ENCODE assay signal across 2 cellular contexts in the genomic region with DNA sequence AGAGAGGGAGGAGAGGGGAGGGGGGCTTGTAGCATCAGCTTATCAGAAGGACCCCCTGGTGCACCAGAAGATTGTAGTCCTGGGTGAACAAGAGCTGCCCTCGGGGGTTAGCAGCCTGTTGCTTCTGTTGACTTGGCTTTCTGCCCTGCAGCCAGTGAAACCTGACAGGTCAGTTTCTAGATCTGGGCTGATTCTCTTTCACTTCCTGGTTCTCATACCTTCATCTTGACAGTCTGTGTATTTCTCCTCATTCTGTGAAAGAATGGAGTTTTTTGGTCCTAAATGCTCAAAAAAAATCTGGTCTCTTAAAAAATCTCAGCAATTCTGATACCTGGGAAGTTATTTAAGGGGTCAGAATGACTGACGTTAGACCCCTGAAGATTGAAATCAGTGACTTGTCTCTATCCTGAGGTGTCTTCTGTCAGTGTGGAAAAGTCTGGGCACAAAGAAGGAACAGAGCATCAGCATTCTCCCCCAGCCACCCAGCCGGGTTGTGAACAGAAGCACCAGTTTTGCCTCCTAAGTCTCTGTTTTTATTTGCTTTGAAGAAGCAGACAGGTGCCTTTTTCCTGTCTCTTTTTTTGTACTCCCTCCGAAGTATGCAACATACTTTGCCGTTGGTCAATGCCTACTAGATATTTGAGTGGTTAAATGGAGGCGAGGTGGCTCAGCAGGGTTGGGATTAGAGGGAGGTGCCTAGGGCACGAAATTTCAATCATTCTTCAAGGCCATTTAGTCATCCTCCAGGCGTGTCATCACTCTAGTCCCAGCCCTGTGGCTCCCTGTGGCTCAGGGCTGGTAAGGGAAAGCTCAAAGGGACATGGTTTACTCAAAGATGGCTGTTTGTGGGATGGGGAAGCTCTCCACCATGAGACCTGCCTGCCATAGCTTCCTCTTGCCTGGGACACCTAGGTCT.
A peak's percentile ranks its signal among the peaks of the same experiment; 100 is the strongest.
TF ChIP-seq lines count a peak whose summit lies in the region.

No MANE protein-coding gene starts in this region.

TF ChIP-seq in GM12878, 131 proteins besides CTCF, POLR2A, EP300 and RAD21 (continues in another document):
- TF ChIP-seq SP1 (IDR thresholded peaks at IDR 0.05; ENCODE audit: low read depth, low read length) (no peak), NR2F1 (conservative IDR thresholded peaks at IDR 0.05) (peak; percentile 92), TCF3 (IDR thresholded peaks at IDR 0.05; ENCODE audit: borderline replicate concordance, insufficient read depth, low read depth, low read length) (0 out of 2 replicates have a peak, but pooled peaks have one; percentile 1), POLR2AphosphoS5 (IDR thresholded peaks at IDR 0.05; ENCODE audit: low read length) (peak; percentile 63), MEF2B (IDR thresholded peaks at IDR 0.05; ENCODE audit: partially characterized antibody, poor library complexity, severe bottlenecking) (peak; percentile 78), CHD1 (IDR thresholded peaks at IDR 0.05; ENCODE audit: low read depth, low read length) (0 out of 2 replicates have a peak, but pooled peaks have one; percentile 70), CBX3 (IDR thresholded peaks at IDR 0.05; ENCODE audit: borderline replicate concordance, low read depth) (no peak), SPI1 (IDR thresholded peaks at IDR 0.05; ENCODE audit: borderline replicate concordance, insufficient read depth, low read depth, low read length) (peak; percentile 94), RFX5 (IDR thresholded peaks at IDR 0.05; ENCODE audit: low read depth, low read length) (no peak), RCOR1 (conservative IDR thresholded peaks at IDR 0.05; ENCODE audit: low read depth, low read length) (no peak), ZNF384 (IDR thresholded peaks at IDR 0.05; ENCODE audit: borderline replicate concordance, low read depth, low read length) (peak; percentile 54; the same call in 1 of the 2 replicates), HDGF (IDR thresholded peaks at IDR 0.05) (peak; percentile 53; the same call in 1 of the 2 replicates), ASH2L (IDR thresholded peaks at IDR 0.05; ENCODE audit: borderline replicate concordance, low read depth) (no peak), TAF1 (IDR thresholded peaks at IDR 0.05; ENCODE audit: borderline replicate concordance, low read depth, low read length) (peak; percentile 39; the same call in 1 of the 2 replicates), SREBF2 (IDR thresholded peaks at IDR 0.05; ENCODE audit: low read length) (no peak)
- TF ChIP-seq, protein P1, sequence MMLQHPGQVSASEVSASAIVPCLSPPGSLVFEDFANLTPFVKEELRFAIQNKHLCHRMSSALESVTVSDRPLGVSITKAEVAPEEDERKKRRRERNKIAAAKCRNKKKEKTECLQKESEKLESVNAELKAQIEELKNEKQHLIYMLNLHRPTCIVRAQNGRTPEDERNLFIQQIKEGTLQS (IDR thresholded peaks at IDR 0.05; ENCODE audit: borderline replicate concordance, extremely low read depth, low read depth, low read length): no peak
- TF ChIP-seq, protein P2, sequence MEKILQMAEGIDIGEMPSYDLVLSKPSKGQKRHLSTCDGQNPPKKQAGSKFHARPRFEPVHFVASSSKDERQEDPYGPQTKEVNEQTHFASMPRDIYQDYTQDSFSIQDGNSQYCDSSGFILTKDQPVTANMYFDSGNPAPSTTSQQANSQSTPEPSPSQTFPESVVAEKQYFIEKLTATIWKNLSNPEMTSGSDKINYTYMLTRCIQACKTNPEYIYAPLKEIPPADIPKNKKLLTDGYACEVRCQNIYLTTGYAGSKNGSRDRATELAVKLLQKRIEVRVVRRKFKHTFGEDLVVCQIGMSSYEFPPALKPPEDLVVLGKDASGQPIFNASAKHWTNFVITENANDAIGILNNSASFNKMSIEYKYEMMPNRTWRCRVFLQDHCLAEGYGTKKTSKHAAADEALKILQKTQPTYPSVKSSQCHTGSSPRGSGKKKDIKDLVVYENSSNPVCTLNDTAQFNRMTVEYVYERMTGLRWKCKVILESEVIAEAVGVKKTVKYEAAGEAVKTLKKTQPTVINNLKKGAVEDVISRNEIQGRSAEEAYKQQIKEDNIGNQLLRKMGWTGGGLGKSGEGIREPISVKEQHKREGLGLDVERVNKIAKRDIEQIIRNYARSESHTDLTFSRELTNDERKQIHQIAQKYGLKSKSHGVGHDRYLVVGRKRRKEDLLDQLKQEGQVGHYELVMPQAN (conservative IDR thresholded peaks at IDR 0.05): no peak
- TF ChIP-seq, protein P3, sequence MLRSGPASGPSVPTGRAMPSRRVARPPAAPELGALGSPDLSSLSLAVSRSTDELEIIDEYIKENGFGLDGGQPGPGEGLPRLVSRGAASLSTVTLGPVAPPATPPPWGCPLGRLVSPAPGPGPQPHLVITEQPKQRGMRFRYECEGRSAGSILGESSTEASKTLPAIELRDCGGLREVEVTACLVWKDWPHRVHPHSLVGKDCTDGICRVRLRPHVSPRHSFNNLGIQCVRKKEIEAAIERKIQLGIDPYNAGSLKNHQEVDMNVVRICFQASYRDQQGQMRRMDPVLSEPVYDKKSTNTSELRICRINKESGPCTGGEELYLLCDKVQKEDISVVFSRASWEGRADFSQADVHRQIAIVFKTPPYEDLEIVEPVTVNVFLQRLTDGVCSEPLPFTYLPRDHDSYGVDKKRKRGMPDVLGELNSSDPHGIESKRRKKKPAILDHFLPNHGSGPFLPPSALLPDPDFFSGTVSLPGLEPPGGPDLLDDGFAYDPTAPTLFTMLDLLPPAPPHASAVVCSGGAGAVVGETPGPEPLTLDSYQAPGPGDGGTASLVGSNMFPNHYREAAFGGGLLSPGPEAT (IDR thresholded peaks at IDR 0.05; ENCODE audit: low read depth): peak; percentile 65
- TF ChIP-seq, protein P4, sequence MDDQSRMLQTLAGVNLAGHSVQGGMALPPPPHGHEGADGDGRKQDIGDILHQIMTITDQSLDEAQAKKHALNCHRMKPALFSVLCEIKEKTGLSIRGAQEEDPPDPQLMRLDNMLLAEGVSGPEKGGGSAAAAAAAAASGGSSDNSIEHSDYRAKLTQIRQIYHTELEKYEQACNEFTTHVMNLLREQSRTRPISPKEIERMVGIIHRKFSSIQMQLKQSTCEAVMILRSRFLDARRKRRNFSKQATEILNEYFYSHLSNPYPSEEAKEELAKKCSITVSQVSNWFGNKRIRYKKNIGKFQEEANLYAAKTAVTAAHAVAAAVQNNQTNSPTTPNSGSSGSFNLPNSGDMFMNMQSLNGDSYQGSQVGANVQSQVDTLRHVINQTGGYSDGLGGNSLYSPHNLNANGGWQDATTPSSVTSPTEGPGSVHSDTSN (IDR thresholded peaks at IDR 0.05; ENCODE audit: insufficient replicate concordance, low read depth, low read length): peak; percentile 25
- TF ChIP-seq, protein P5, sequence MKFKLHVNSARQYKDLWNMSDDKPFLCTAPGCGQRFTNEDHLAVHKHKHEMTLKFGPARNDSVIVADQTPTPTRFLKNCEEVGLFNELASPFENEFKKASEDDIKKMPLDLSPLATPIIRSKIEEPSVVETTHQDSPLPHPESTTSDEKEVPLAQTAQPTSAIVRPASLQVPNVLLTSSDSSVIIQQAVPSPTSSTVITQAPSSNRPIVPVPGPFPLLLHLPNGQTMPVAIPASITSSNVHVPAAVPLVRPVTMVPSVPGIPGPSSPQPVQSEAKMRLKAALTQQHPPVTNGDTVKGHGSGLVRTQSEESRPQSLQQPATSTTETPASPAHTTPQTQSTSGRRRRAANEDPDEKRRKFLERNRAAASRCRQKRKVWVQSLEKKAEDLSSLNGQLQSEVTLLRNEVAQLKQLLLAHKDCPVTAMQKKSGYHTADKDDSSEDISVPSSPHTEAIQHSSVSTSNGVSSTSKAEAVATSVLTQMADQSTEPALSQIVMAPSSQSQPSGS (IDR thresholded peaks at IDR 0.05; ENCODE audit: low read length): peak; percentile 67; the same call in 1 of the 2 replicates

TF ChIP-seq in HEK293T, 16 proteins besides CTCF, POLR2A, EP300 and RAD21:
- no peak for TF ChIP-seq TARDBP (IDR thresholded peaks at IDR 0.05)
- TF ChIP-seq FOXK2 (IDR thresholded peaks at IDR 0.05): no peak
- no peak for TF ChIP-seq BHLHE40 (IDR thresholded peaks at IDR 0.05; ENCODE audit: borderline replicate concordance)
- TF ChIP-seq SUZ12 (IDR thresholded peaks at IDR 0.05): no peak
- TF ChIP-seq L3MBTL2 (conservative IDR thresholded peaks at IDR 0.05): no peak
- TF ChIP-seq FOXM1 (IDR thresholded peaks at IDR 0.05; ENCODE audit: borderline replicate concordance): no peak
- no peak for TF ChIP-seq FOXA1 (IDR thresholded peaks at IDR 0.05)
- no peak for TF ChIP-seq SP1 (IDR thresholded peaks at IDR 0.05)
- TF ChIP-seq, protein P6, sequence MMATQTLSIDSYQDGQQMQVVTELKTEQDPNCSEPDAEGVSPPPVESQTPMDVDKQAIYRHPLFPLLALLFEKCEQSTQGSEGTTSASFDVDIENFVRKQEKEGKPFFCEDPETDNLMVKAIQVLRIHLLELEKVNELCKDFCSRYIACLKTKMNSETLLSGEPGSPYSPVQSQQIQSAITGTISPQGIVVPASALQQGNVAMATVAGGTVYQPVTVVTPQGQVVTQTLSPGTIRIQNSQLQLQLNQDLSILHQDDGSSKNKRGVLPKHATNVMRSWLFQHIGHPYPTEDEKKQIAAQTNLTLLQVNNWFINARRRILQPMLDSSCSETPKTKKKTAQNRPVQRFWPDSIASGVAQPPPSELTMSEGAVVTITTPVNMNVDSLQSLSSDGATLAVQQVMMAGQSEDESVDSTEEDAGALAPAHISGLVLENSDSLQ (IDR thresholded peaks at IDR 0.05): no peak
- TF ChIP-seq LEF1 (IDR thresholded peaks at IDR 0.05; ENCODE audit: borderline replicate concordance): no peak
- TF ChIP-seq ARNT (IDR thresholded peaks at IDR 0.05): no peak
- TF ChIP-seq NFRKB (IDR thresholded peaks at IDR 0.05): no peak
- no peak for TF ChIP-seq CTBP1 (IDR thresholded peaks at IDR 0.05; ENCODE audit: borderline replicate concordance)
- no peak for TF ChIP-seq HDGF (IDR thresholded peaks at IDR 0.05; ENCODE audit: borderline replicate concordance)
- TF ChIP-seq ELF4 (IDR thresholded peaks at IDR 0.05): no peak
- no peak for TF ChIP-seq ZNF384 (IDR thresholded peaks at IDR 0.05)
